Comparison of ENCODE assay signal across 5 cellular contexts in genomic region chr9:34367751-34368410, GRCh38. TPM values are rescaled to one million over a fixed set of nuclear protein-coding genes. Genes with fewer than 3 reads are reported as not detected.
A peak's percentile ranks its signal among the peaks of the same experiment; 100 is the strongest.
DNase-seq lines count a peak whose midpoint lies in the region; FAIRE-seq and TF ChIP-seq lines count a peak whose summit lies in the region.
"Not testable (repeated sequence)": the region's sequence is repeated elsewhere in the genome, so short reads cannot be mapped to it uniquely, and the experiment has no call there.

No MANE protein-coding gene starts in this region.

- not testable (repeated sequence) for H3K4me1 Mint-ChIP-seq in Caco-2 (ENCODE audit: low read depth, unreplicated experiment); osteocyte (ENCODE audit: unreplicated experiment)
- peaks cover 39% of the 10 kb centered on the region for H3K4me1 Mint-ChIP-seq in endothelial cell (ENCODE audit: unreplicated experiment)

- H3K9me3 ChIP-seq in Caco-2, esophagus muscularis mucosa: not testable (repeated sequence)

- 90% methylated on average over 2 of the region's 3 CpGs for WGBS in esophagus muscularis mucosa

- TF ChIP-seq CTCF in Caco-2 (IDR thresholded peaks at IDR 0.05; ENCODE audit: insufficient read depth in 1 of 2, low read depth in 1 of 2, low read length in 1 of 2, severe bottlenecking in 1 of 2, unreplicated experiment in 1 of 2); bronchial epithelial cell (IDR thresholded peaks at IDR 0.05; ENCODE audit: insufficient read depth, low read length, severe bottlenecking); endothelial cell (IDR thresholded peaks at IDR 0.05; ENCODE audit: unreplicated experiment); esophagus muscularis mucosa (IDR thresholded peaks at IDR 0.05); osteocyte (IDR thresholded peaks at IDR 0.05): not testable (repeated sequence)

- not testable (repeated sequence) for TF ChIP-seq EP300 in esophagus muscularis mucosa (IDR thresholded peaks at IDR 0.05)

- intact Hi-C loops in Caco-2 (cut with micrococcal nuclease; ENCODE audit: unreplicated experiment); esophagus muscularis mucosa (cut with DNase I): not testable (repeated sequence)

- not testable (repeated sequence) for H3K27ac Mint-ChIP-seq in Caco-2 (ENCODE audit: unreplicated experiment); endothelial cell (ENCODE audit: unreplicated experiment); osteocyte (ENCODE audit: unreplicated experiment)

- not testable (repeated sequence) for H3K27ac ChIP-seq in esophagus muscularis mucosa (replicated peaks in 1 of 4)

- POLR2A ChIA-PET in Caco-2 (lab: Charles Lee) = not testable (repeated sequence)

- H3K27me3 Mint-ChIP-seq in Caco-2 (ENCODE audit: insufficient read depth, unreplicated experiment); osteocyte (ENCODE audit: unreplicated experiment): not testable (repeated sequence)
- H3K27me3 Mint-ChIP-seq in endothelial cell (ENCODE audit: unreplicated experiment) = peaks cover 13% of the 10 kb centered on the region

- TF ChIP-seq POLR2A in esophagus muscularis mucosa (IDR thresholded peaks at IDR 0.05; ENCODE audit: low read depth) = not testable (repeated sequence)

- not testable (repeated sequence) for DNase-seq in Caco-2; bronchial epithelial cell (ENCODE audit: low read depth); endothelial cell (ENCODE audit: low spot score)
- DNase-seq in esophagus muscularis mucosa (ENCODE audit: extremely low spot score) (peak; percentile 53), osteocyte (ENCODE audit: extremely low spot score, unreplicated experiment) (peak; percentile 60)

- not testable (repeated sequence) for H3K4me1 ChIP-seq in Caco-2
- peaks cover 4 to 30% (median 21%) of the 10 kb centered on the region in 4 donors for H3K4me1 ChIP-seq in esophagus muscularis mucosa

- not testable (repeated sequence) for H3K4me3 ChIP-seq in Caco-2 (ENCODE audit: low read depth, low read length); bronchial epithelial cell (ENCODE audit: low read depth, low read length); esophagus muscularis mucosa

- H3K4me3 Mint-ChIP-seq in Caco-2 (ENCODE audit: unreplicated experiment); osteocyte (ENCODE audit: unreplicated experiment): not testable (repeated sequence)
- H3K4me3 Mint-ChIP-seq in endothelial cell (ENCODE audit: unreplicated experiment) = peak overlapping the region; percentile 25

- H3K36me3 Mint-ChIP-seq in Caco-2 (ENCODE audit: insufficient read depth, unreplicated experiment) = peaks cover 58% of the 10 kb centered on the region
- peaks cover 60% of the 10 kb centered on the region for H3K36me3 Mint-ChIP-seq in endothelial cell (ENCODE audit: low read depth, unreplicated experiment)
- H3K36me3 Mint-ChIP-seq in osteocyte (ENCODE audit: unreplicated experiment) = not testable (repeated sequence)

- H3K36me3 ChIP-seq in Caco-2 (ENCODE audit: control insufficient read depth, insufficient read depth, low read length) (peaks cover 13% of the 10 kb centered on the region), bronchial epithelial cell (ENCODE audit: control insufficient read depth, insufficient read depth, low read length) (peaks cover 19% of the 10 kb centered on the region), esophagus muscularis mucosa (peaks cover 0 to 44% (median 35%) of the 10 kb centered on the region in 4 donors)

- BruUV-seq in Caco-2 (replicated peaks; lab: Mats Ljungman, UMichigan) = TSS peak; percentile 6

- peak; percentile 23 for FAIRE-seq in bronchial epithelial cell (lab: Jason Lieb, UNC)

- H3K9me3 Mint-ChIP-seq in Caco-2 (ENCODE audit: unreplicated experiment); osteocyte (ENCODE audit: unreplicated experiment): not testable (repeated sequence)
- peaks cover 14% of the 10 kb centered on the region for H3K9me3 Mint-ChIP-seq in endothelial cell (ENCODE audit: unreplicated experiment)

- H3K27me3 ChIP-seq in Caco-2 (replicated peaks; ENCODE audit: control insufficient read depth, insufficient read depth, low read length); bronchial epithelial cell (ENCODE audit: control insufficient read depth, insufficient read depth, low read length); esophagus muscularis mucosa: not testable (repeated sequence)

- CTCF ChIA-PET in Caco-2 (lab: Charles Lee) = not testable (repeated sequence)

RNA-seq across cellular contexts. Expression of gene MYORG, which starts 8.8 kb away (rescaled TPM):
- total RNA-seq in Caco-2 (2022) = 33.4 and 37.3 TPM in 2 replicates
- total RNA-seq in bronchial epithelial cell = 2.1 and 5.1 TPM in 2 replicates
- total RNA-seq in endothelial cell (ENCODE audit: unreplicated experiment) = 77.0 TPM
- 10 to 100 TPM in 2 of 4 donors, 1 to 10 TPM in 2; 7.8 to 27.2 (median 15.4) TPM for total RNA-seq in esophagus muscularis mucosa
- total RNA-seq in osteocyte = 1.3 and 2.5 TPM in 2 replicates

RNA-seq across cellular contexts. Expression of gene NUDT2, which starts 38.5 kb away (rescaled TPM):
- 14.4 and 15.0 TPM in 2 replicates for total RNA-seq in Caco-2 (2022)
- total RNA-seq in bronchial epithelial cell = 50.3 and 56.2 TPM in 2 replicates
- total RNA-seq in endothelial cell (ENCODE audit: unreplicated experiment) = 16.8 TPM
- total RNA-seq in esophagus muscularis mucosa = 10 to 100 TPM; 15.0 to 45.3 (median 23.0) TPM
- total RNA-seq in osteocyte = 20.5 and 24.1 TPM in 2 replicates

RNA-seq across cellular contexts. Expression of gene KIF24, which starts 38.8 kb away (rescaled TPM):
- total RNA-seq in Caco-2 (2022) (3.9 and 4.4 TPM in 2 replicates), bronchial epithelial cell (0.26 and 0.38 TPM in 2 replicates), endothelial cell (ENCODE audit: unreplicated experiment) (2.2 TPM), esophagus muscularis mucosa (1 to 10 TPM in 1 of 4 donors, under 1 TPM in 3; 0.42 to 1.5 (median 0.62) TPM), osteocyte (1.4 and 1.5 TPM in 2 replicates)
